In genomic region chr15:77634266-77634962, GRCh38 we compare ENCODE assay signal across 8 cellular contexts. TPM values are rescaled to one million over a fixed set of nuclear protein-coding genes. Genes with fewer than 3 reads are reported as not detected.
DNase-seq lines count a peak whose midpoint lies in the region; ATAC-seq and TF ChIP-seq lines count a peak whose summit lies in the region.

No MANE protein-coding gene starts in this region.

- no peaks in the 10 kb centered on the region for H3K9me3 Mint-ChIP-seq in WTC11

- H3K27me3 ChIP-seq in Loucy (ENCODE audit: insufficient read depth, low read length, poor library complexity, severe bottlenecking) = no peaks in the 10 kb centered on the region
- H3K27me3 ChIP-seq in left lung = peaks cover 38 to 93% of the 10 kb centered on the region in 2 donors

- peak; percentile 59 for DNase-seq in ELR (ENCODE audit: low read depth)
- peak; percentile 92 for DNase-seq in WTC11 (ENCODE audit: low spot score)
- peak; percentile 83 for DNase-seq in cerebellar cortex (ENCODE audit: low spot score)
- peak; percentile 68 to 83 for DNase-seq in left lung
- peak; percentile 15 for DNase-seq in stimulated activated CD8-positive, alpha-beta memory T cell treated with anti-CD3 and anti-CD28 coated beads, Interleukin-12 subunit alpha, Interleukin-12 subunit beta, amount 100 ng/mL, for 1 hour (ENCODE audit: low read depth)
- no peak for DNase-seq in KG1 (lab: John Stamatoyannopoulos, UW)

- H3K4me1 Mint-ChIP-seq in WTC11 = peaks cover 47% of the 10 kb centered on the region

- ATAC-seq in WTC11 = peak; percentile 15
- peak; percentile 62 for ATAC-seq in left lung
- ATAC-seq in HG02884 (IDR thresholded peaks at IDR 0.05; ENCODE audit: unreplicated experiment) = no peak

- H4K20me1 ChIP-seq in Loucy (ENCODE audit: insufficient read depth, low read length, poor library complexity, severe bottlenecking) = no peaks in the 10 kb centered on the region

- CTCF ChIA-PET in WTC11 (lab: Charles Lee) = interaction anchor here (0.6 to 7.7 kb wide), 59 partner anchors 10 to 661 kb away, joined by 3 to 237 read pairs (median 8); no protein-coding TSS in a partner anchor

- no peaks in the 10 kb centered on the region for H3K9me3 ChIP-seq in Loucy (ENCODE audit: insufficient read depth, low read depth, low read length)
- H3K9me3 ChIP-seq in left lung = no peaks in the 10 kb centered on the region

- peaks cover 3% of the 10 kb centered on the region for H3K4me1 ChIP-seq in Loucy (ENCODE audit: insufficient read depth, low read length, poor library complexity, severe bottlenecking)
- peaks cover 0 to 27% of the 10 kb centered on the region in 2 donors for H3K4me1 ChIP-seq in left lung

- H3K27ac ChIP-seq in left lung = no peak overlapping the region

- H3K79me2 ChIP-seq in Loucy (ENCODE audit: insufficient read depth, low read length) = no peaks in the 10 kb centered on the region

- TF ChIP-seq CTCF in Loucy (conservative IDR thresholded peaks at IDR 0.05; ENCODE audit: low read length) (peak; percentile 61), WTC11 (IDR thresholded peaks at IDR 0.05) (peak; percentile 60), left lung (IDR thresholded peaks at IDR 0.05) (peak; percentile 17 to 55)

- no peaks in the 10 kb centered on the region for H3K36me3 Mint-ChIP-seq in WTC11

- H3K4me2 ChIP-seq in Loucy (ENCODE audit: low read depth, low read length, poor library complexity, severe bottlenecking) = peak overlapping the region; percentile 79

- H3K4me3 ChIP-seq in Loucy (ENCODE audit: low read length, poor library complexity, severe bottlenecking) (no peak overlapping the region), left lung (no peak overlapping the region)

- intact Hi-C loops in left lung (cut with DNase I) = no loop called here

- peak overlapping the region; percentile 93 for H3K27ac Mint-ChIP-seq in WTC11

- peak overlapping the region; percentile 64 for H3K4me3 Mint-ChIP-seq in WTC11

- POLR2A ChIA-PET in WTC11 (lab: Charles Lee) = interaction anchor here (0.8 to 1.9 kb wide), 9 partner anchors 9 to 184 kb away, joined by 3 to 9 read pairs (median 4); no protein-coding TSS in a partner anchor

- H3K9ac ChIP-seq in Loucy (ENCODE audit: low read depth, low read length, poor library complexity, severe bottlenecking) = no peak overlapping the region

- no peak overlapping the region for H2AFZ ChIP-seq in Loucy (ENCODE audit: low read length)

- no peaks in the 10 kb centered on the region for H3K36me3 ChIP-seq in Loucy (ENCODE audit: insufficient read depth, low read length)
- H3K36me3 ChIP-seq in left lung = no peaks in the 10 kb centered on the region

- peaks cover 7% of the 10 kb centered on the region for H3K27me3 Mint-ChIP-seq in WTC11 (ENCODE audit: low read depth)

- no peaks in the 10 kb centered on the region for H3K9me2 ChIP-seq in Loucy (replicated peaks; ENCODE audit: low read depth, low read length)

- no peaks in the 10 kb centered on the region for H3F3A ChIP-seq in Loucy (ENCODE audit: low read depth)

TF ChIP-seq in WTC11, 78 proteins besides CTCF, POLR2A, EP300 and RAD21:
- TF ChIP-seq ELF4 (CRISPR knock-in tag; IDR thresholded peaks at IDR 0.05; ENCODE audit: low read depth) = no peak
- TF ChIP-seq GTF2I (CRISPR knock-in tag; conservative IDR thresholded peaks at IDR 0.05) = peak; percentile 93
- 0 out of 2 replicates have a peak, but pooled peaks have one; percentile 26 for TF ChIP-seq EMX1 (CRISPR knock-in tag; IDR thresholded peaks at IDR 0.05)
- no peak for TF ChIP-seq ZNF396 (CRISPR knock-in tag; IDR thresholded peaks at IDR 0.05; ENCODE audit: borderline replicate concordance)
- TF ChIP-seq SP1 (CRISPR knock-in tag; conservative IDR thresholded peaks at IDR 0.05) = no peak
- TF ChIP-seq, protein P1, sequence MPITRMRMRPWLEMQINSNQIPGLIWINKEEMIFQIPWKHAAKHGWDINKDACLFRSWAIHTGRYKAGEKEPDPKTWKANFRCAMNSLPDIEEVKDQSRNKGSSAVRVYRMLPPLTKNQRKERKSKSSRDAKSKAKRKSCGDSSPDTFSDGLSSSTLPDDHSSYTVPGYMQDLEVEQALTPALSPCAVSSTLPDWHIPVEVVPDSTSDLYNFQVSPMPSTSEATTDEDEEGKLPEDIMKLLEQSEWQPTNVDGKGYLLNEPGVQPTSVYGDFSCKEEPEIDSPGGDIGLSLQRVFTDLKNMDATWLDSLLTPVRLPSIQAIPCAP (CRISPR knock-in tag; IDR thresholded peaks at IDR 0.05) = no peak
- no peak for TF ChIP-seq TEAD4 (CRISPR knock-in tag; IDR thresholded peaks at IDR 0.05)
- no peak for TF ChIP-seq NFYB (CRISPR knock-in tag; conservative IDR thresholded peaks at IDR 0.05; ENCODE audit: low read depth)
- TF ChIP-seq, protein P2, sequence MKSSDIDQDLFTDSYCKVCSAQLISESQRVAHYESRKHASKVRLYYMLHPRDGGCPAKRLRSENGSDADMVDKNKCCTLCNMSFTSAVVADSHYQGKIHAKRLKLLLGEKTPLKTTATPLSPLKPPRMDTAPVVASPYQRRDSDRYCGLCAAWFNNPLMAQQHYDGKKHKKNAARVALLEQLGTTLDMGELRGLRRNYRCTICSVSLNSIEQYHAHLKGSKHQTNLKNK (CRISPR knock-in tag; IDR thresholded peaks at IDR 0.05) = no peak
- TF ChIP-seq, protein P3, sequence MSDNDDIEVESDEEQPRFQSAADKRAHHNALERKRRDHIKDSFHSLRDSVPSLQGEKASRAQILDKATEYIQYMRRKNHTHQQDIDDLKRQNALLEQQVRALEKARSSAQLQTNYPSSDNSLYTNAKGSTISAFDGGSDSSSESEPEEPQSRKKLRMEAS (CRISPR knock-in tag; IDR thresholded peaks at IDR 0.05) = peak; percentile 40; the same call in 1 of the 2 replicates
- TF ChIP-seq USF2 (CRISPR knock-in tag; IDR thresholded peaks at IDR 0.05) = no peak
- no peak for TF ChIP-seq NFATC4 (CRISPR knock-in tag; IDR thresholded peaks at IDR 0.05)
- TF ChIP-seq CBFB (CRISPR knock-in tag; IDR thresholded peaks at IDR 0.05; ENCODE audit: low read depth) = no peak
- TF ChIP-seq ZNF263 (CRISPR knock-in tag; IDR thresholded peaks at IDR 0.05; ENCODE audit: low read depth) = no peak
- TF ChIP-seq ZNF121 (CRISPR knock-in tag; IDR thresholded peaks at IDR 0.05) = peak; percentile 86; the same call in 1 of the 2 replicates
- TF ChIP-seq HMGA2 (CRISPR knock-in tag; IDR thresholded peaks at IDR 0.05) = no peak
- TF ChIP-seq FOXP1 (CRISPR knock-in tag; IDR thresholded peaks at IDR 0.05; ENCODE audit: borderline replicate concordance) = 0 out of 2 replicates have a peak, but pooled peaks have one; percentile 1
- TF ChIP-seq SOX15 (CRISPR knock-in tag; IDR thresholded peaks at IDR 0.05) = no peak
- 0 out of 2 replicates have a peak, but pooled peaks have one; percentile 63 for TF ChIP-seq MXD4 (CRISPR knock-in tag; IDR thresholded peaks at IDR 0.05; ENCODE audit: borderline replicate concordance)
- TF ChIP-seq, protein P4, sequence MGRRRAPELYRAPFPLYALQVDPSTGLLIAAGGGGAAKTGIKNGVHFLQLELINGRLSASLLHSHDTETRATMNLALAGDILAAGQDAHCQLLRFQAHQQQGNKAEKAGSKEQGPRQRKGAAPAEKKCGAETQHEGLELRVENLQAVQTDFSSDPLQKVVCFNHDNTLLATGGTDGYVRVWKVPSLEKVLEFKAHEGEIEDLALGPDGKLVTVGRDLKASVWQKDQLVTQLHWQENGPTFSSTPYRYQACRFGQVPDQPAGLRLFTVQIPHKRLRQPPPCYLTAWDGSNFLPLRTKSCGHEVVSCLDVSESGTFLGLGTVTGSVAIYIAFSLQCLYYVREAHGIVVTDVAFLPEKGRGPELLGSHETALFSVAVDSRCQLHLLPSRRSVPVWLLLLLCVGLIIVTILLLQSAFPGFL (CRISPR knock-in tag; IDR thresholded peaks at IDR 0.05; ENCODE audit: borderline replicate concordance) = no peak
- no peak for TF ChIP-seq ATF2 (CRISPR knock-in tag; IDR thresholded peaks at IDR 0.05; ENCODE audit: borderline replicate concordance, low read depth)

RNA-seq across cellular contexts. Expression of gene LINGO1, which starts 1.7 kb away (rescaled TPM):
- total RNA-seq in WTC11 (2021) = 51.3 to 60.5 TPM (median 58.9 TPM) in 3 replicates
- total RNA-seq in left lung = 1 to 10 TPM in 1 of 2 donors, under 1 TPM in 1; 0.99 to 3.4 TPM

Comparison
In these comparisons a context has a peak if more than half of its experiments do, and no peak if none do; other contexts are left out.
1. RNA of gene LINGO1, which starts 1.7 kb away (total RNA-seq): 51.3 to 60.5 TPM in WTC11; 0.99 to 3.4 TPM in left lung; every median in the first group is over 10 times any median in the second.
2. Peak in every context shown above with its lines, with median percentiles within 50 percentile points of each other: CTCF ChIP-seq.